ENCODE assay signal across 1 cellular context in the genomic region with DNA sequence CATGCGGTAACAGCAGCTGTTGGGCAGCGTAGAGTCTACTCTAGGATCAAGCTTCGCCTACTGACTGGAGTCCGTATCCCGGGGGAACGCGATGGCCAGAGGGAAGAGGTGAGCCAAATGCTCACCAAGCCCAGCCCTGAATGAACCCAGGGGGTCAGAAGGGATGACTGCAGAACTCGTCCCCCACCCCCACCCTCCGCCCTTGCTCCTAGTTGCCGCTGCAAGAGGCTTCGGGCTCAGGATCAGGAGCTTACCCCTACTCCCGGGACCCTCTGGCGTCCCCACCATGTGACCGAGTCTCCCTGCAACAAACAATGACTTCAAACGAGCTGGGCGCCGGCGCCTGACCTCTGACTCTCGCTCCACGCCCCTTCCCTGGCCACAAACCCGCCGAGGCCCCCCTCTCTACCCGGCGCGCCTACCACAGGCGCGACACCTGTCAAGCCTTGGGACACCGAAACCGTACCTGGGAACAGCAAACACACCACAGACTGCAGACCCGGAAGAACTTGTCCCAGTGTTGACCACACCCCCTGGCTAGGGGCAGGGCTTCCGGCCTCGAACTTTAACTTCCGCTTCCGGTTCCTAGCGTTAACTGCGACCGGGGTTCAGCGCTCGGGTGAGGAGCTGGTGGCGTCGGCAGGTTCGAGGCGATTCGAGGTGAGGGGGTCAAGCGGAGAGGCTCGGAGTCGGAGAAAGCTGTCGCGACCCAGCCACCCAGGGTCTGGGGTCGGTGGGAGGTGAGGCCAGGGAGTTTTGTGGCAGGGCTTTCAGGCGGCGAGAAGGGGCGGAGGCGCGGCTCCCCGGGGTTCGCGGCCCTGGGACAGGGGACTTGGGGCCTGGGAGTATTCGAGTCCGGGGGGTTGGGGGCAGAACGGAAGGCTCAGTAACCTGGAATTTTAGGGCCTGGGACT.
TF ChIP-seq lines count a peak whose summit lies in the region.

TSS of gene UBL5 (plus strand) at position 594 of the 914 bp plus-strand sequence. CDS start 420 bp downstream, outside the sequence.

TF ChIP-seq in HepG2, 621 proteins besides CTCF, POLR2A, EP300 and RAD21 (continued from another document and continues in another):
- TF ChIP-seq SOX13 (IDR thresholded peaks at IDR 0.05) (no peak), SOX13 (CRISPR knock-in tag; conservative IDR thresholded peaks at IDR 0.05 in 1 of 2, IDR thresholded peaks at IDR 0.05 in 1 of 2) (peak in 1 of 2 experiments; percentile 21; a peak in 1 of 4 replicates), PCBP2 (optimal IDR thresholded peaks at IDR 0.05; ENCODE audit: low read depth, low read length, poor library complexity, severe bottlenecking) (no peak), FOXK1 (CRISPR knock-in tag; IDR thresholded peaks at IDR 0.05; ENCODE audit: borderline replicate concordance, low read depth) (peak; percentile 95; the same call in 1 of the 2 replicates), ZNF879 (CRISPR knock-in tag; IDR thresholded peaks at IDR 0.05) (no peak), ZNF407 (CRISPR knock-in tag; IDR thresholded peaks at IDR 0.05; ENCODE audit: not compliant biosample characterization) (peak; percentile 18), ZNF234 (CRISPR knock-in tag; conservative IDR thresholded peaks at IDR 0.05) (no peak), ZNF335 (CRISPR knock-in tag; IDR thresholded peaks at IDR 0.05) (peak; percentile 60; the same call in 1 of the 2 replicates), PCBP1 (IDR thresholded peaks at IDR 0.05; ENCODE audit: borderline replicate concordance, low read depth, low read length) (0 out of 2 replicates have a peak, but pooled peaks have one; percentile 66), MTERF4 (CRISPR knock-in tag; IDR thresholded peaks at IDR 0.05) (peak; percentile 84), ZNF274 (CRISPR knock-in tag; IDR thresholded peaks at IDR 0.05) (no peak), CC2D1A (CRISPR knock-in tag; IDR thresholded peaks at IDR 0.05) (no peak), MED8 (CRISPR knock-in tag; IDR thresholded peaks at IDR 0.05; ENCODE audit: insufficient replicate concordance) (peak; percentile 55), TRIM24 (CRISPR knock-in tag; IDR thresholded peaks at IDR 0.05) (no peak), KAT8 (CRISPR knock-in tag; IDR thresholded peaks at IDR 0.05) (peak; percentile 98), FLYWCH1 (CRISPR knock-in tag; IDR thresholded peaks at IDR 0.05) (peak; percentile 88; the same call in 1 of the 2 replicates), TFDP2 (CRISPR knock-in tag; IDR thresholded peaks at IDR 0.05) (peak; percentile 70), JARID2 (CRISPR knock-in tag; IDR thresholded peaks at IDR 0.05; ENCODE audit: insufficient replicate concordance) (peak; percentile 46), ZNF550 (CRISPR knock-in tag; IDR thresholded peaks at IDR 0.05; ENCODE audit: borderline replicate concordance) (no peak), SMAD1 (CRISPR knock-in tag; IDR thresholded peaks at IDR 0.05; ENCODE audit: borderline replicate concordance, low read depth) (no peak), MYC (CRISPR knock-in tag; IDR thresholded peaks at IDR 0.05; ENCODE audit: borderline replicate concordance) (peak; percentile 81), PHB2 (IDR thresholded peaks at IDR 0.05; ENCODE audit: partially characterized antibody) (no peak), PATZ1 (CRISPR knock-in tag; IDR thresholded peaks at IDR 0.05) (peak; percentile 64), PHF21A (CRISPR knock-in tag; IDR thresholded peaks at IDR 0.05) (no peak)
- TF ChIP-seq, protein P1, sequence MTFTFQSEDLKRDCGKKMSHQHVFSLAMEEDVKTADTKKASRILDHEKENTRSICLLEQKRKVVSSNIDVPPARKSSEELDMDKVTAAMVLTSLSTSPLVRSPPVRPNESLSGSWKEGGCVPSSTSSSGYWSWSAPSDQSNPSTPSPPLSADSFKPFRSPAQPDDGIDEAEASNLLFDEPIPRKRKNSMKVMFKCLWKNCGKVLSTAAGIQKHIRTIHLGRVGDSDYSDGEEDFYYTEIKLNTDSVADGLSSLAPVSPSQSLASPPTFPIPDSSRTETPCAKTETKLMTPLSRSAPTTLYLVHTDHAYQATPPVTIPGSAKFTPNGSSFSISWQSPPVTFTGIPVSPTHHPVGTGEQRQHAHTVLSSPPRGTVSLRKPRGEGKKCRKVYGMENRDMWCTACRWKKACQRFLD (CRISPR knock-in tag; IDR thresholded peaks at IDR 0.05; ENCODE audit: borderline replicate concordance), result no peak; the same call in 1 of the 2 replicates
- TF ChIP-seq, protein P2, sequence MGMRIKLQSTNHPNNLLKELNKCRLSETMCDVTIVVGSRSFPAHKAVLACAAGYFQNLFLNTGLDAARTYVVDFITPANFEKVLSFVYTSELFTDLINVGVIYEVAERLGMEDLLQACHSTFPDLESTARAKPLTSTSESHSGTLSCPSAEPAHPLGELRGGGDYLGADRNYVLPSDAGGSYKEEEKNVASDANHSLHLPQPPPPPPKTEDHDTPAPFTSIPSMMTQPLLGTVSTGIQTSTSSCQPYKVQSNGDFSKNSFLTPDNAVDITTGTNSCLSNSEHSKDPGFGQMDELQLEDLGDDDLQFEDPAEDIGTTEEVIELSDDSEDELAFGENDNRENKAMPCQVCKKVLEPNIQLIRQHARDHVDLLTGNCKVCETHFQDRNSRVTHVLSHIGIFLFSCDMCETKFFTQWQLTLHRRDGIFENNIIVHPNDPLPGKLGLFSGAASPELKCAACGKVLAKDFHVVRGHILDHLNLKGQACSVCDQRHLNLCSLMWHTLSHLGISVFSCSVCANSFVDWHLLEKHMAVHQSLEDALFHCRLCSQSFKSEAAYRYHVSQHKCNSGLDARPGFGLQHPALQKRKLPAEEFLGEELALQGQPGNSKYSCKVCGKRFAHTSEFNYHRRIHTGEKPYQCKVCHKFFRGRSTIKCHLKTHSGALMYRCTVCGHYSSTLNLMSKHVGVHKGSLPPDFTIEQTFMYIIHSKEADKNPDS (CRISPR knock-in tag; IDR thresholded peaks at IDR 0.05), result 0 out of 2 replicates have a peak, but pooled peaks have one; percentile 55
- TF ChIP-seq, protein P3, sequence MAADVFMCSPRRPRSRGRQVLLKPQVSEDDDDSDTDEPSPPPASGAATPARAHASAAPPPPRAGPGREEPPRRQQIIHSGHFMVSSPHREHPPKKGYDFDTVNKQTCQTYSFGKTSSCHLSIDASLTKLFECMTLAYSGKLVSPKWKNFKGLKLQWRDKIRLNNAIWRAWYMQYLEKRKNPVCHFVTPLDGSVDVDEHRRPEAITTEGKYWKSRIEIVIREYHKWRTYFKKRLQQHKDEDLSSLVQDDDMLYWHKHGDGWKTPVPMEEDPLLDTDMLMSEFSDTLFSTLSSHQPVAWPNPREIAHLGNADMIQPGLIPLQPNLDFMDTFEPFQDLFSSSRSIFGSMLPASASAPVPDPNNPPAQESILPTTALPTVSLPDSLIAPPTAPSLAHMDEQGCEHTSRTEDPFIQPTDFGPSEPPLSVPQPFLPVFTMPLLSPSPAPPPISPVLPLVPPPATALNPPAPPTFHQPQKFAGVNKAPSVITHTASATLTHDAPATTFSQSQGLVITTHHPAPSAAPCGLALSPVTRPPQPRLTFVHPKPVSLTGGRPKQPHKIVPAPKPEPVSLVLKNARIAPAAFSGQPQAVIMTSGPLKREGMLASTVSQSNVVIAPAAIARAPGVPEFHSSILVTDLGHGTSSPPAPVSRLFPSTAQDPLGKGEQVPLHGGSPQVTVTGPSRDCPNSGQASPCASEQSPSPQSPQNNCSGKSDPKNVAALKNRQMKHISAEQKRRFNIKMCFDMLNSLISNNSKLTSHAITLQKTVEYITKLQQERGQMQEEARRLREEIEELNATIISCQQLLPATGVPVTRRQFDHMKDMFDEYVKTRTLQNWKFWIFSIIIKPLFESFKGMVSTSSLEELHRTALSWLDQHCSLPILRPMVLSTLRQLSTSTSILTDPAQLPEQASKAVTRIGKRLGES (CRISPR knock-in tag; IDR thresholded peaks at IDR 0.05; ENCODE audit: borderline replicate concordance), result no peak
- TF ChIP-seq, protein P4, sequence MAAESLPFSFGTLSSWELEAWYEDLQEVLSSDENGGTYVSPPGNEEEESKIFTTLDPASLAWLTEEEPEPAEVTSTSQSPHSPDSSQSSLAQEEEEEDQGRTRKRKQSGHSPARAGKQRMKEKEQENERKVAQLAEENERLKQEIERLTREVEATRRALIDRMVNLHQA (CRISPR knock-in tag; IDR thresholded peaks at IDR 0.05), result no peak
- TF ChIP-seq, protein P5, sequence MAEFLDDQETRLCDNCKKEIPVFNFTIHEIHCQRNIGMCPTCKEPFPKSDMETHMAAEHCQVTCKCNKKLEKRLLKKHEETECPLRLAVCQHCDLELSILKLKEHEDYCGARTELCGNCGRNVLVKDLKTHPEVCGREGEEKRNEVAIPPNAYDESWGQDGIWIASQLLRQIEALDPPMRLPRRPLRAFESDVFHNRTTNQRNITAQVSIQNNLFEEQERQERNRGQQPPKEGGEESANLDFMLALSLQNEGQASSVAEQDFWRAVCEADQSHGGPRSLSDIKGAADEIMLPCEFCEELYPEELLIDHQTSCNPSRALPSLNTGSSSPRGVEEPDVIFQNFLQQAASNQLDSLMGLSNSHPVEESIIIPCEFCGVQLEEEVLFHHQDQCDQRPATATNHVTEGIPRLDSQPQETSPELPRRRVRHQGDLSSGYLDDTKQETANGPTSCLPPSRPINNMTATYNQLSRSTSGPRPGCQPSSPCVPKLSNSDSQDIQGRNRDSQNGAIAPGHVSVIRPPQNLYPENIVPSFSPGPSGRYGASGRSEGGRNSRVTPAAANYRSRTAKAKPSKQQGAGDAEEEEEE (CRISPR knock-in tag; IDR thresholded peaks at IDR 0.05; ENCODE audit: borderline replicate concordance), result no peak
